Comparison of ENCODE assay signal across 1 cellular context in genomic region chr17:79976451-79976850, GRCh38.
TF ChIP-seq lines count a peak whose summit lies in the region.

No MANE protein-coding gene starts in this region.

TF ChIP-seq in WTC11, 78 proteins besides CTCF, POLR2A, EP300 and RAD21 (continued from another document):
- no peak for TF ChIP-seq ZNF532 (CRISPR knock-in tag; IDR thresholded peaks at IDR 0.05; ENCODE audit: borderline replicate concordance)
- TF ChIP-seq FOXJ3 (CRISPR knock-in tag; IDR thresholded peaks at IDR 0.05; ENCODE audit: borderline replicate concordance), result no peak
TF ChIP-seq in WTC11: peak in this region for 0.
